ENCODE assay signal across 19 cellular contexts in genomic region chrX:139475432-139475831, GRCh38. TPM values are rescaled to one million over a fixed set of nuclear protein-coding genes. Genes with fewer than 3 reads are reported as not detected.
DNase-seq lines count a peak whose midpoint lies in the region; ATAC-seq and TF ChIP-seq lines count a peak whose summit lies in the region.
"Had no signal": no experiment of that assay in that cellular context is flagged by ENCODE, and none has a peak within 500 bp of the region (broad histone marks: within the 10 kb centered on the region; RNA-seq: fewer than 3 reads in every experiment).

No MANE protein-coding gene starts in this region.

- no peaks in the 10 kb centered on the region for H3K27me3 ChIP-seq in right lobe of liver

- TF ChIP-seq CTCF in VCaP (conservative IDR thresholded peaks at IDR 0.05) (peak; percentile 45), right lobe of liver (IDR thresholded peaks at IDR 0.05) (peak; percentile 12 to 37 (median 35))

- H3K9me3 ChIP-seq in right lobe of liver: no peaks in the 10 kb centered on the region
- H3K9me3 ChIP-seq: HAP-1 had no signal

- intact Hi-C loops in right lobe of liver (cut with DNase I): loop anchor here in 1 of 2 donors (10.0 kb wide), 1 partner anchor 89 kb away; no protein-coding TSS in a partner anchor

- H3K36me3 ChIP-seq in right lobe of liver: no peaks in the 10 kb centered on the region
- H3K36me3 ChIP-seq: HAP-1 had no signal

- no peak for TF ChIP-seq POLR2A in right lobe of liver (IDR thresholded peaks at IDR 0.05)

- 40% methylated on average over 3 of the region's 3 CpGs for WGBS in right lobe of liver (ENCODE audit: insufficient coverage, low coverage, low lambda C conversion rate, missing lambda C conversion rate)

- H3K27ac ChIP-seq in VCaP (no peak overlapping the region), right lobe of liver (no peak overlapping the region)
- H3K27ac ChIP-seq: PC-9, RWPE1 had no signal

- DNase-seq in NOMO-1 treated with DMSO at 0.1 percent for 48 hours (lab: John Stamatoyannopoulos, UW; ENCODE audit: unreplicated experiment) (peak; percentile 18), NOMO-1 (lab: John Stamatoyannopoulos, UW; ENCODE audit: unreplicated experiment in 2 of 2) (no peak), right lobe of liver (no peak), MV-4-11 (lab: John Stamatoyannopoulos, UW) (no peak), NCI-H446 treated with DMSO at 0.1 percent for 48 hours (lab: John Stamatoyannopoulos, UW) (no peak)
- no peak for DNase-seq in stimulated activated CD4-positive, alpha-beta T cell treated with anti-CD3 and anti-CD28 coated beads, Interleukin-15, amount 100 ng/mL, for 24 hours
- DNase-seq: 8988T; Calu3; CD8-positive, alpha-beta T cell; NCI-H187; NCI-H2107; NCI-H510A treated with DMSO at 0.1 percent for 48 hours; NCI-H774; PC-9; SIG-M5 had no signal

- no peaks in the 10 kb centered on the region for H3K4me1 ChIP-seq in right lobe of liver
- H3K4me1 ChIP-seq: HAP-1 had no signal

- H3K4me3 ChIP-seq in right lobe of liver: no peak overlapping the region
- H3K4me3 ChIP-seq: HAP-1, PC-9 had no signal

- ATAC-seq in right lobe of liver: peak; percentile 47 to 59 (median 52)
- ATAC-seq in GM18517 (IDR thresholded peaks at IDR 0.05; ENCODE audit: unreplicated experiment): no peak
- ATAC-seq: CD8-positive, alpha-beta T cell had no signal

RNA-seq across cellular contexts. Expression of gene F9, which starts 55.1 kb away (rescaled TPM):
- total RNA-seq in right lobe of liver: 100 to 1,000 TPM; 266 to 568 (median 407) TPM
- total RNA-seq: Calu3; CD8-positive, alpha-beta T cell; PC-9 had no signal
